8 cellular contexts compared by ENCODE assay signal in genomic region chr2:25558262-25558661, GRCh38.
DNase-seq lines count a peak whose midpoint lies in the region; ATAC-seq and TF ChIP-seq lines count a peak whose summit lies in the region.

No MANE protein-coding gene starts in this region.

- H3K27ac Mint-ChIP-seq in T-helper 17 cell: no peak overlapping the region

- H3K27ac ChIP-seq in ACC112 (ENCODE audit: low read depth, low read length) (peak overlapping the region; percentile 37), tibial artery (no peak overlapping the region)

- H3K9me3 ChIP-seq in T-helper 17 cell (ENCODE audit: control insufficient read depth, low read length, poor library complexity, severe bottlenecking): no peaks in the 10 kb centered on the region
- H3K9me3 ChIP-seq in tibial artery: no peaks in the 10 kb centered on the region

- no peaks in the 10 kb centered on the region for H3K36me3 ChIP-seq in ACC112 (ENCODE audit: insufficient read depth, low read length)
- no peaks in the 10 kb centered on the region for H3K36me3 ChIP-seq in tibial artery

- peaks cover 25% of the 10 kb centered on the region for H3K4me1 Mint-ChIP-seq in T-helper 17 cell

- H3K4me1 ChIP-seq in ACC112 (ENCODE audit: control insufficient read depth, insufficient read depth, low read length, unreplicated experiment) (peaks cover 18% of the 10 kb centered on the region), tibial artery (no peaks in the 10 kb centered on the region)

- no peaks in the 10 kb centered on the region for H3K79me2 ChIP-seq in ACC112 (ENCODE audit: control insufficient read depth, insufficient read depth, low read length, unreplicated experiment)

- DNase-seq in T-helper 17 cell: no peak
- peak; percentile 61 for DNase-seq in fibroblast of gingiva (ENCODE audit: low read depth)
- peak; percentile 24 to 32 for DNase-seq in stimulated activated CD8-positive, alpha-beta memory T cell treated with anti-CD3 and anti-CD28 coated beads, Interleukin-15, amount 100 ng/mL, for 48 hours (ENCODE audit: low read depth in 2 of 2)
- no peak for DNase-seq in tibial artery
- no peak for DNase-seq in NCI-H446 treated with DMSO at 0.1 percent for 48 hours (lab: John Stamatoyannopoulos, UW)

- H3K27me3 Mint-ChIP-seq in T-helper 17 cell: no peaks in the 10 kb centered on the region

- intact Hi-C loops in tibial artery (cut with DNase I; ENCODE audit: low total_unique reads): no loop called here

- TF ChIP-seq CTCF in tibial artery (IDR thresholded peaks at IDR 0.05): no peak

- no peaks in the 10 kb centered on the region for H3K27me3 ChIP-seq in ACC112 (ENCODE audit: insufficient read depth, low read length)
- no peaks in the 10 kb centered on the region for H3K27me3 ChIP-seq in tibial artery

- no peaks in the 10 kb centered on the region for H3K36me3 Mint-ChIP-seq in T-helper 17 cell (ENCODE audit: low read depth)

- H3K4me3 ChIP-seq in ACC112 (ENCODE audit: low read depth, low read length): no peak overlapping the region
- H3K4me3 ChIP-seq in tibial artery: no peak overlapping the region

- no peak overlapping the region for H3K4me3 Mint-ChIP-seq in T-helper 17 cell

- peak; percentile 79 for ATAC-seq in GM18520 (IDR thresholded peaks at IDR 0.05; ENCODE audit: unreplicated experiment)
- ATAC-seq in HG03196 (IDR thresholded peaks at IDR 0.05; ENCODE audit: unreplicated experiment): peak; percentile 70
- peak; percentile 72 for ATAC-seq in T-helper 17 cell

- no peak overlapping the region for H2AFZ ChIP-seq in ACC112 (ENCODE audit: low read length, unreplicated experiment)

Comparison
In these comparisons a context has a peak if more than half of its experiments do, and no peak if none do; other contexts are left out.
1. DNase-seq: peak in fibroblast of gingiva (single experiment) and stimulated activated CD8-positive, alpha-beta memory T cell treated with anti-CD3 and anti-CD28 coated beads, Interleukin-15, amount 100 ng/mL, for 48 hours (2 of 2); none in T-helper 17 cell (0 of 3), tibial artery (0 of 2) and NCI-H446 treated with DMSO at 0.1 percent for 48 hours (single experiment).
2. Peak in every context shown above with its lines, with median percentiles within 50 percentile points of each other: ATAC-seq.